In the genomic region with DNA sequence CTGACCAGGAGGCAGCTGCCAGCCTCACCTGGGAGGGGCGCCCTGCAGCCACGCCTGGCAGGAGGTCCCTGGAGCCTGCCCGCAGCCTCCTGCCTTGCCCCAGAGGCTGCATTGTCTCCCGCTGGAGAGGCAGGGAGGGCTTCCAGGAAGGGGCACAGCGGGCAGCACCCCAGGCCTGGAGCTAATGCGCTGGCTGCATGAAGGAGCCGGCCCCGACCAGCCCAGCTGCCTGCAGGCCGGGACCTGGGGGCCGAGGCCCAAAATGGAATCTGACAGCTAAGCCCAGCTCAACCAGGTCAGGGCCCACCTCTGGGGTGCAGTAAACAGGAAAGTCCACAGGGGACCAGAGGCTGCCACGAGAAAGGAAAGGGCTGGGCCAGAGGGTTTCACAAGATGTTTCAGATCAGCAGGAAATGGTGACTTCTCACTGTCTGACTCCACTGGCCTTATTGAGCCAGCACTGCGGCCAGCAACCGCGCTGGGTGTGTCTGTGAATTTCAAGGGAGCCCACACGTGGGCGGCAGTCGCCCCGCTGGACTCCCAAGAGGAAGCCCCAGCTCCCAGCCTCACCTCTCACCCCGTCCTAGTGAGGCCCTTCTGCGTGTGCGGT, we compare ENCODE assay signal across 8 cellular contexts.
DNase-seq lines count a peak whose midpoint lies in the region; ATAC-seq, FAIRE-seq and TF ChIP-seq lines count a peak whose summit lies in the region.

No MANE protein-coding gene starts in this region.

- peak; percentile 95 for DNase-seq in NOMO-1 treated with DMSO at 0.1 percent for 48 hours (lab: John Stamatoyannopoulos, UW; ENCODE audit: unreplicated experiment)
- peak; percentile 90 for DNase-seq in fibroblast of mammary gland (ENCODE audit: low read depth)
- peak; percentile 36 for DNase-seq in retina
- DNase-seq in stimulated activated CD4-positive, alpha-beta T cell treated with anti-CD3 and anti-CD28 coated beads, Interleukin-1b, Interleukin-23, amount 100 ng/mL, for 48 hours = no peak
- DNase-seq in D721Med (ENCODE audit: insufficient read length, low spot score) = no peak
- DNase-seq in NCI-H524 treated with DMSO at 0.1 percent for 48 hours (lab: John Stamatoyannopoulos, UW) = no peak
- DNase-seq in DMS53 (lab: John Stamatoyannopoulos, UW) = no peak

- no peak for FAIRE-seq in D721Med (lab: Jason Lieb, UNC)

- H3K4me3 ChIP-seq in fibroblast of mammary gland (ENCODE audit: control insufficient read depth, low read depth, low read length) = no peak overlapping the region

- TF ChIP-seq CTCF in fibroblast of mammary gland (conservative IDR thresholded peaks at IDR 0.05; ENCODE audit: control insufficient read depth, insufficient read depth, low read depth, low read length) (peak; percentile 25), D721Med (IDR thresholded peaks at IDR 0.05; ENCODE audit: insufficient read depth, missing control alignments) (no peak)

- ATAC-seq in GM19035 (IDR thresholded peaks at IDR 0.05; ENCODE audit: unreplicated experiment) = peak; percentile 71

Comparison
In these comparisons a context has a peak if more than half of its experiments do, and no peak if none do; other contexts are left out.
1. DNase-seq: peak in NOMO-1 treated with DMSO at 0.1 percent for 48 hours (single experiment), fibroblast of mammary gland (single experiment) and retina (single experiment); none in stimulated activated CD4-positive, alpha-beta T cell treated with anti-CD3 and anti-CD28 coated beads, Interleukin-1b, Interleukin-23, amount 100 ng/mL, for 48 hours (single experiment), D721Med (single experiment), NCI-H524 treated with DMSO at 0.1 percent for 48 hours (single experiment) and DMS53 (single experiment).